1 cellular context compared by ENCODE assay signal in the genomic region with DNA sequence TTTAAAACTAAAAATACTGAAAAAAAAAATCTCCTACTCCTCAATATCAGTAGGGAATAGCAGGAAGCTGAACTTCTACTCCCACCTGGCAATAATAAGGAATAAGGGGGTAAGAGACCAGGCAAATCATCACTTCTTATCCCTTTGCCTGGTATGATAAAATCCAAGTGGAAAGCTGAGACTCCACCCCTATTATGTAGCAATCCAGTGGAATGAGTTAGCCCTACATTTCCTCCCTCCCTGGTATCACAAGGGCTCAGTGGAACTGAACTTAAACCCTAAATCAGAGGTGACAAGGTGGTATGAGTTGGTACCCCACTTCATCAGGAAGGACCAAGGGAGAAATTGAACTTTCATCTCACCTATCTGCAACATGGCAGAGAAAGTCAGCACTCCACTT.
TF ChIP-seq lines count a peak whose summit lies in the region.

No MANE protein-coding gene starts in this region.

TF ChIP-seq in HepG2, 621 proteins besides CTCF, POLR2A, EP300 and RAD21:
- TF ChIP-seq, protein P1, sequence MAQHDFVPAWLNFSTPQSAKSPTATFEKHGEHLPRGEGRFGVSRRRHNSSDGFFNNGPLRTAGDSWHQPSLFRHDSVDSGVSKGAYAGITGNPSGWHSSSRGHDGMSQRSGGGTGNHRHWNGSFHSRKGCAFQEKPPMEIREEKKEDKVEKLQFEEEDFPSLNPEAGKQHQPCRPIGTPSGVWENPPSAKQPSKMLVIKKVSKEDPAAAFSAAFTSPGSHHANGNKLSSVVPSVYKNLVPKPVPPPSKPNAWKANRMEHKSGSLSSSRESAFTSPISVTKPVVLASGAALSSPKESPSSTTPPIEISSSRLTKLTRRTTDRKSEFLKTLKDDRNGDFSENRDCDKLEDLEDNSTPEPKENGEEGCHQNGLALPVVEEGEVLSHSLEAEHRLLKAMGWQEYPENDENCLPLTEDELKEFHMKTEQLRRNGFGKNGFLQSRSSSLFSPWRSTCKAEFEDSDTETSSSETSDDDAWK (CRISPR knock-in tag; IDR thresholded peaks at IDR 0.05) = no peak
